20 cellular contexts compared by ENCODE assay signal in genomic region chr17:55004484-55004883, GRCh38. TPM values are rescaled to one million over a fixed set of nuclear protein-coding genes. Genes with fewer than 3 reads are reported as not detected.
DNase-seq lines count a peak whose midpoint lies in the region; ATAC-seq, FAIRE-seq and TF ChIP-seq lines count a peak whose summit lies in the region.
"Had no signal": no experiment of that assay in that cellular context is flagged by ENCODE, and none has a peak within 500 bp of the region (broad histone marks: within the 10 kb centered on the region; RNA-seq: fewer than 3 reads in every experiment).

No MANE protein-coding gene starts in this region.

- no peaks in the 10 kb centered on the region for H3K27me3 ChIP-seq in endothelial cell of umbilical vein (ENCODE audit: control insufficient read depth in 2 of 2, insufficient read depth in 2 of 2, low read length in 2 of 2)
- H3K27me3 ChIP-seq: BLaER1 treated with 17β-estradiol and CSF1 and Interleukin-3, amounts not matched to agents 10 nM and 100 nM had no signal

- DNase-seq in WTC11 (ENCODE audit: low spot score) (no peak), endothelial cell of umbilical vein (ENCODE audit: low read depth, low spot score) (no peak), GDM1 (lab: John Stamatoyannopoulos, UW) (no peak), NCI-H748 (lab: John Stamatoyannopoulos, UW; ENCODE audit: unreplicated experiment) (no peak)
- DNase-seq: 8988T; ACHN; Caco-2; Calu3; CD4-positive, alpha-beta T cell; CD8-positive, alpha-beta T cell; DMS79 treated with DMSO at 0.1 percent for 48 hours had no signal

- peaks cover 24% of the 10 kb centered on the region for H3K4me1 Mint-ChIP-seq in WTC11

- no peaks in the 10 kb centered on the region for H3K9me1 ChIP-seq in endothelial cell of umbilical vein (replicated peaks; ENCODE audit: control insufficient read depth, extremely low read depth, insufficient read depth, low read length)

- no peaks in the 10 kb centered on the region for H3K4me1 ChIP-seq in endothelial cell of umbilical vein (ENCODE audit: control insufficient read depth, extremely low read depth, insufficient read depth, low read length)
- H3K4me1 ChIP-seq: BLaER1 treated with 17β-estradiol and CSF1 and Interleukin-3, amounts not matched to agents 10 nM and 100 nM; Caco-2 had no signal

- CTCF ChIA-PET in WTC11 (lab: Charles Lee) (interaction anchor here (1.2 to 2.6 kb wide), 4 partner anchors 8 to 102 kb away, joined by 3 to 38 read pairs (median 6); no protein-coding TSS in a partner anchor), endothelial cell of umbilical vein (lab: Charles Lee) (interaction anchor here (1.6 to 6.4 kb wide), 5 partner anchors 12 to 343 kb away, joined by 3 to 99 read pairs (median 9); no protein-coding TSS in a partner anchor)

- no peak overlapping the region for H3K9ac ChIP-seq in endothelial cell of umbilical vein (replicated peaks; ENCODE audit: extremely low read depth, insufficient read depth, low read length)
- H3K9ac ChIP-seq: BLaER1 treated with 17β-estradiol and CSF1 and Interleukin-3, amounts not matched to agents 10 nM and 100 nM had no signal

- dilution Hi-C loops in endothelial cell of umbilical vein (cut with MboI; ENCODE audit: extremely low pct_ligation_motif_present, low sequenced_read_pairs) = no loop called here

- H3K4me3 ChIP-seq in endothelial cell of umbilical vein (replicated peaks in 1 of 3; ENCODE audit: insufficient read depth in 1 of 3, low read depth in 1 of 3, low read length in 3 of 3) = no peak overlapping the region
- H3K4me3 ChIP-seq: BLaER1 treated with 17β-estradiol and CSF1 and Interleukin-3, amounts not matched to agents 10 nM and 100 nM; GM12878 had no signal

- H3K79me2 ChIP-seq in endothelial cell of umbilical vein (ENCODE audit: control insufficient read depth, insufficient read depth, low read length) = no peaks in the 10 kb centered on the region

- H3K4me2 ChIP-seq in endothelial cell of umbilical vein (ENCODE audit: insufficient read depth, low read length) = no peak overlapping the region
- H3K4me2 ChIP-seq: BLaER1 treated with 17β-estradiol and CSF1 and Interleukin-3, amounts not matched to agents 10 nM and 100 nM had no signal

- H3K27me3 Mint-ChIP-seq in WTC11 (ENCODE audit: low read depth) = no peaks in the 10 kb centered on the region
- H3K27me3 Mint-ChIP-seq: CD4-positive, alpha-beta T cell had no signal

- intact Hi-C loops in endothelial cell of umbilical vein (cut with micrococcal nuclease) = no loop called here

- no peak overlapping the region for H2AFZ ChIP-seq in endothelial cell of umbilical vein (ENCODE audit: low read depth, low read length)

- no peak overlapping the region for H3K27ac ChIP-seq in endothelial cell of umbilical vein (ENCODE audit: insufficient read depth, low read depth, low read length)
- H3K27ac ChIP-seq: BLaER1 treated with 17β-estradiol and CSF1 and Interleukin-3, amounts not matched to agents 10 nM and 100 nM; C4-2B had no signal

- BruUV-seq in endothelial cell of umbilical vein (replicated peaks; lab: Mats Ljungman, UMichigan) = no TSS peak

- peak; percentile 52 for ATAC-seq in WTC11
- no peak for ATAC-seq in esophagus mucosa
- ATAC-seq: CD8-positive, alpha-beta T cell; GM12878 had no signal

- no peaks in the 10 kb centered on the region for H4K20me1 ChIP-seq in endothelial cell of umbilical vein (replicated peaks; ENCODE audit: control insufficient read depth, extremely low read depth, insufficient read depth, low read length)
- H4K20me1 ChIP-seq: BLaER1 treated with 17β-estradiol and CSF1 and Interleukin-3, amounts not matched to agents 10 nM and 100 nM had no signal

- no peak overlapping the region for H3K4me3 Mint-ChIP-seq in WTC11
- H3K4me3 Mint-ChIP-seq: CD4-positive, alpha-beta T cell; CD8-positive, alpha-beta T cell had no signal

- peak; percentile 33 for FAIRE-seq in endothelial cell of umbilical vein (lab: Jason Lieb, UNC)
- FAIRE-seq: A204.1, D721Med, G401.6, GM12878, GM12892, GM18507 had no signal

- POLR2A ChIA-PET in WTC11 (lab: Charles Lee) = no interaction called here
- POLR2A ChIA-PET in endothelial cell of umbilical vein (lab: Charles Lee) = no interaction called here

- 0 out of 2 replicates have a peak, but pooled peaks cover 3% of the 10 kb centered on the region for H3K36me3 Mint-ChIP-seq in WTC11

- no peak overlapping the region for H3K27ac Mint-ChIP-seq in WTC11
- H3K27ac Mint-ChIP-seq: CD4-positive, alpha-beta T cell; CD8-positive, alpha-beta T cell had no signal

- H3K36me3 ChIP-seq in endothelial cell of umbilical vein (ENCODE audit: control insufficient read depth in 2 of 2, extremely low read depth in 1 of 2, insufficient read depth in 2 of 2, low read length in 2 of 2) = no peaks in the 10 kb centered on the region

- no peak for TF ChIP-seq CTCF in WTC11 (IDR thresholded peaks at IDR 0.05)
- TF ChIP-seq CTCF in endothelial cell of umbilical vein (IDR thresholded peaks at IDR 0.05; ENCODE audit: extremely low read depth in 1 of 2, insufficient read depth in 1 of 2, low read depth in 1 of 2, low read length in 2 of 2) = no peak

- H3K9me3 Mint-ChIP-seq in WTC11 = no peaks in the 10 kb centered on the region
- H3K9me3 Mint-ChIP-seq: CD4-positive, alpha-beta T cell; CD8-positive, alpha-beta T cell had no signal

- no peak for TF ChIP-seq POLR2A in endothelial cell of umbilical vein (IDR thresholded peaks at IDR 0.05; ENCODE audit: low read depth, low read length)

- no peaks in the 10 kb centered on the region for H3K9me3 ChIP-seq in endothelial cell of umbilical vein (replicated peaks; ENCODE audit: control insufficient read depth, insufficient read depth, low read length)
- H3K9me3 ChIP-seq: BLaER1 treated with 17β-estradiol and CSF1 and Interleukin-3, amounts not matched to agents 10 nM and 100 nM; Caco-2 had no signal

TF ChIP-seq in WTC11, 78 proteins besides CTCF, POLR2A, EP300 and RAD21 (continues in another document):
- TF ChIP-seq MXD4 (CRISPR knock-in tag; IDR thresholded peaks at IDR 0.05; ENCODE audit: borderline replicate concordance) (no peak), JAZF1 (CRISPR knock-in tag; IDR thresholded peaks at IDR 0.05) (no peak), ZNF671 (CRISPR knock-in tag; IDR thresholded peaks at IDR 0.05) (no peak)

TF ChIP-seq in endothelial cell of umbilical vein, 7 proteins besides CTCF, POLR2A, EP300 and RAD21:
- no peak for TF ChIP-seq GATA2 (IDR thresholded peaks at IDR 0.05; ENCODE audit: insufficient read depth, insufficient read length, low read depth, low read length)
- TF ChIP-seq MAX (IDR thresholded peaks at IDR 0.05; ENCODE audit: insufficient read depth, insufficient read length) = no peak
- TF ChIP-seq MYC (IDR thresholded peaks at IDR 0.05; ENCODE audit: low read depth, low read length) = no peak
- TF ChIP-seq JUN (IDR thresholded peaks at IDR 0.05; ENCODE audit: borderline replicate concordance, insufficient read depth, insufficient read length, low read depth) = no peak
- TF ChIP-seq EZH2 (IDR thresholded peaks at IDR 0.05; ENCODE audit: borderline replicate concordance, low read depth, low read length, severe bottlenecking) = no peak
- no peak for TF ChIP-seq POLR2AphosphoS5 (IDR thresholded peaks at IDR 0.05; ENCODE audit: insufficient read depth, low read depth, low read length)
- TF ChIP-seq FOS (IDR thresholded peaks at IDR 0.05; ENCODE audit: borderline replicate concordance, insufficient read depth, low read length) = no peak
TF ChIP-seq in endothelial cell of umbilical vein: peak in this region for 0.

RNA-seq across cellular contexts. Expression of gene STXBP4, which starts 35.9 kb away (rescaled TPM):
- total RNA-seq in WTC11 (2021) (9.4 to 12.0 TPM (median 9.8 TPM) in 3 replicates), endothelial cell of umbilical vein (11.3 and 12.9 TPM in 2 replicates), esophagus mucosa (3.9 TPM)
- 1.8 and 1.9 TPM in 2 replicates for polyA plus RNA-seq in endothelial cell of umbilical vein
- polyA plus RNA-seq in endothelial cell of umbilical vein (2011; cell fraction: cytosol; rRNA removed) = 2.3 and 3.3 TPM in 2 replicates
- 7.2 and 10.1 TPM in 2 replicates for polyA plus RNA-seq in endothelial cell of umbilical vein (2011; cell fraction: nucleus; rRNA removed)
- polyA plus RNA-seq in endothelial cell of umbilical vein (2012) = 4.5 and 12.5 TPM in 2 replicates
- 6.9 and 8.0 TPM in 2 replicates for polyA minus RNA-seq in endothelial cell of umbilical vein
- 4.2 TPM for polyA minus RNA-seq in endothelial cell of umbilical vein (2011; cell fraction: cytosol; rRNA and poly(A)+ RNA removed)
- polyA minus RNA-seq in endothelial cell of umbilical vein (2011; cell fraction: nucleus; rRNA and poly(A)+ RNA removed) = 18.5 and 28.7 TPM in 2 replicates

RNA-seq across cellular contexts. Expression of gene COX11, which starts 36.0 kb away (rescaled TPM):
- 58.1 to 65.0 TPM (median 59.9 TPM) in 3 replicates for total RNA-seq in WTC11 (2021)
- 55.6 and 55.9 TPM in 2 replicates for total RNA-seq in endothelial cell of umbilical vein
- polyA plus RNA-seq in endothelial cell of umbilical vein = 47.3 and 58.4 TPM in 2 replicates
- polyA plus RNA-seq in endothelial cell of umbilical vein (2011; cell fraction: cytosol; rRNA removed) = 33.4 and 44.1 TPM in 2 replicates
- 55.8 and 62.7 TPM in 2 replicates for polyA plus RNA-seq in endothelial cell of umbilical vein (2011; cell fraction: nucleus; rRNA removed)
- 50.4 and 57.9 TPM in 2 replicates for polyA plus RNA-seq in endothelial cell of umbilical vein (2012)
- polyA minus RNA-seq in endothelial cell of umbilical vein = 37.1 and 41.4 TPM in 2 replicates
- 49.8 TPM for polyA minus RNA-seq in endothelial cell of umbilical vein (2011; cell fraction: cytosol; rRNA and poly(A)+ RNA removed)
- 24.4 and 26.9 TPM in 2 replicates for polyA minus RNA-seq in endothelial cell of umbilical vein (2011; cell fraction: nucleus; rRNA and poly(A)+ RNA removed)
- total RNA-seq in esophagus mucosa = 23.5 TPM
